In the genomic region with DNA sequence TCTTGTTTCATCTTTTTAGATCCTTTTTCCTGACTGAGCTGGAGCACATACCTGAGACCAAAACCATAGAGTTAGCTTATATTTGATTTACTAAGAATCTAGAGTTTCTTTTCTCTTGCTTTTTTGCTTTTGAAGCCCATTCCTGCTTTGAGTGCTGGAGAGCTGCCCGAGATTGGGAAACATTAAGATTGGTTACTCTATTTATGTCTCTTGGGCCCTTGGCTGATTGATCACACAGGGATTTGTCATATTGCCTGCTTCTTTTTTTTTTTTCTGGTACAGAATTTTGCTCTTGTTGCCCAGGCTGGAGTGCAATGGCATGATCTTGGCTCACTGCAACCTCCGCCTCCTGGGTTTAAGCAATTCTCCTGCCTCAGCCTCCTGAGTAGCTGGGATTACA, we compare ENCODE assay signal across 28 cellular contexts.
"Had no signal": no experiment of that assay in that cellular context is flagged by ENCODE, and none has a peak within 500 bp of the region (broad histone marks: within the 10 kb centered on the region; RNA-seq: fewer than 3 reads in every experiment).

No MANE protein-coding gene starts in this region.

- H3K27ac ChIP-seq: hepatocyte, parathyroid adenoma, right atrium auricular region, thoracic aorta had no signal

- H3K4me3 ChIP-seq: hepatocyte, right atrium auricular region, stomach, thoracic aorta had no signal

- DNase-seq: activated CD4-positive, alpha-beta T cell treated with anti-CD3 and anti-CD28 coated beads for 1 hour; activated CD4-positive, alpha-beta T cell treated with anti-CD3 and anti-CD28 coated beads, Interleukin-2, amount 10 ng/mL, durations not matched to agents 7 days and 5 days; activated CD8-positive, alpha-beta T cell treated with anti-CD3 and anti-CD28 coated beads for 36 hours; activated gamma-delta T cell treated with Interleukin-2 at 50 U/mL for 16 hours; activated naive CD4-positive, alpha-beta T cell treated with anti-CD3 and anti-CD28 coated beads, Interleukin-2, amount 50 U/mL, for 16 hours; activated T-cell treated with anti-CD3 and anti-CD28 coated beads, Interleukin-2, amount 50 U/mL, for 4 hours; effector CD8-positive, alpha-beta T cell; foreskin melanocyte; glutamatergic neuron; islet precursor cell; left cardiac atrium; left ventricle myocardium superior; mammary epithelial cell; naive B cell; stimulated activated CD4-positive, alpha-beta T cell treated with anti-CD3 and anti-CD28 coated beads, Interleukin-15, amount 100 ng/mL, for 24 hours; stimulated activated CD4-positive, alpha-beta T cell treated with anti-CD3 and anti-CD28 coated beads, Interleukin-2, amount 100 ng/mL, for 24 hours; stimulated activated naive B cell treated with anti-CD40 and anti-IgM and Interleukin-4, amounts not matched to agents 10 μg/mL and 1 μg/mL and 100 μg/mL, for 72 hours; stomach; trophoblast cell had no signal

- H3K79me2 ChIP-seq: hepatocyte, parathyroid adenoma had no signal

- H3K4me2 ChIP-seq: hepatocyte had no signal

- ATAC-seq: activated CD8-positive, alpha-beta T cell treated with anti-CD3 and anti-CD28 coated beads for 36 hours; activated T-cell treated with anti-CD3 and anti-CD28 coated beads, Interleukin-2, amount 50 U/mL, for 4 hours; activated T-helper 17 cell treated with anti-CD3 and anti-CD28 coated beads, Interleukin-2, amount 50 U/mL, for 72 hours; left cardiac atrium; left ventricle myocardium superior; stimulated activated naive B cell treated with anti-CD40 and anti-IgM and Interleukin-4, amounts not matched to agents 10 μg/mL and 1 μg/mL and 100 μg/mL, for 72 hours; WTC11 had no signal

- H3K9me3 ChIP-seq: right atrium auricular region, stomach, thoracic aorta had no signal

- H3K4me1 ChIP-seq: parathyroid adenoma, right atrium auricular region had no signal

- H3K36me3 ChIP-seq: right atrium auricular region, stomach, thoracic aorta had no signal

- H3K27me3 ChIP-seq: hepatocyte, right atrium auricular region, stomach had no signal

- FAIRE-seq: bronchial epithelial cell, endometrium, urothelium cell line had no signal

- H3K9ac ChIP-seq: parathyroid adenoma had no signal

- H2AFZ ChIP-seq: hepatocyte, parathyroid adenoma had no signal
